Comparison of ENCODE assay signal across 13 cellular contexts in genomic region chr9:92035687-92036410, GRCh38.
A peak's percentile ranks its signal among the peaks of the same experiment; 100 is the strongest.
DNase-seq lines count a peak whose midpoint lies in the region; ATAC-seq and TF ChIP-seq lines count a peak whose summit lies in the region.
"Had no signal": no experiment of that assay in that cellular context is flagged by ENCODE, and none has a peak within 500 bp of the region (broad histone marks: within the 10 kb centered on the region; RNA-seq: fewer than 3 reads in every experiment).

No MANE protein-coding gene starts in this region.

- peak; percentile 94 for DNase-seq in IMR-90
- no peak for DNase-seq in esophagus muscularis mucosa (ENCODE audit: extremely low spot score)
- peak; percentile 94 for DNase-seq in mesenchymal stem cell
- peak; percentile 18 for DNase-seq in stromal cell of bone marrow (ENCODE audit: low read depth)
- DNase-seq in H7: no peak
- DNase-seq in middle frontal gyrus (ENCODE audit: extremely low spot score, low spot score): no peak
- no peak for DNase-seq in G401 (ENCODE audit: low spot score)
- DNase-seq in Karpas-422: no peak
- DNase-seq: activated CD8-positive, alpha-beta T cell treated with anti-CD3 and anti-CD28 coated beads, Interleukin-2, amount 10 ng/mL, durations not matched to agents 7 days and 5 days; activated naive CD4-positive, alpha-beta T cell treated with anti-CD3 and anti-CD28 coated beads, Interleukin-2, amount 10 ng/mL, durations not matched to agents 7 days and 5 days; NCI-H345; retina; T-helper 17 cell had no signal

- no peak for TF ChIP-seq EP300 in esophagus muscularis mucosa (IDR thresholded peaks at IDR 0.05)

- CTCF ChIA-PET in IMR-90 (lab: Yijun Ruan, JAX): interaction anchor here (0.8 to 1.2 kb wide), 3 partner anchors 81 to 86 kb away, joined by 3 read pairs; partner anchors contain the start of gene ROR2

- H2BK20ac ChIP-seq in IMR-90 (ENCODE audit: low read depth, low read length): peak overlapping the region; percentile 82; the same call in 1 of the 2 replicates

- peaks cover 0 to 30% of the 10 kb centered on the region in 2 experiments; a peak in 2 of 4 replicates for H3K79me1 ChIP-seq in IMR-90 (ENCODE audit: low read depth in 1 of 2, low read length in 2 of 2)
- peaks cover 13% of the 10 kb centered on the region for H3K79me1 ChIP-seq in mesenchymal stem cell (replicated peaks; ENCODE audit: low read length, poor library complexity, severe bottlenecking)

- H3K27me3 ChIP-seq in IMR-90 (ENCODE audit: control insufficient read depth, insufficient read depth, low read length): no peaks in the 10 kb centered on the region
- H3K27me3 ChIP-seq in esophagus muscularis mucosa: no peaks in the 10 kb centered on the region
- no peaks in the 10 kb centered on the region for H3K27me3 ChIP-seq in mesenchymal stem cell (ENCODE audit: control insufficient read depth in 1 of 2, insufficient read depth in 1 of 2, low read length in 2 of 2)
- no peaks in the 10 kb centered on the region for H3K27me3 ChIP-seq in H7 (ENCODE audit: control insufficient read depth, insufficient read depth, low read length)
- H3K27me3 ChIP-seq in Karpas-422 (ENCODE audit: low read length): no peaks in the 10 kb centered on the region

- intact Hi-C loops in IMR-90 (cut with micrococcal nuclease) (loop anchor here (1.0 to 10.0 kb wide), 2 partner anchors 81 to 261 kb away; no protein-coding TSS in a partner anchor), esophagus muscularis mucosa (cut with DNase I) (loop anchor here (10.0 kb wide), 2 partner anchors 261 to 291 kb away; no protein-coding TSS in a partner anchor)

- H2BK15ac ChIP-seq in IMR-90 (ENCODE audit: low read depth, low read length) (peak overlapping the region; percentile 35; the same call in 1 of the 3 replicates), mesenchymal stem cell (ENCODE audit: low read depth, poor library complexity, severe bottlenecking) (no peak overlapping the region)

- H3K27ac ChIP-seq in IMR-90 (ENCODE audit: insufficient read depth, low read length) (peak overlapping the region; percentile 99), esophagus muscularis mucosa (replicated peaks in 1 of 4) (peak overlapping the region; percentile 57 to 81 (median 72)), mesenchymal stem cell (ENCODE audit: low read length, poor library complexity, severe bottlenecking) (no peak overlapping the region), Karpas-422 (ENCODE audit: low read length) (no peak overlapping the region)

- dilution Hi-C loops in IMR-90 (cut with HindIII; ENCODE audit: low sequenced_read_pairs, unreplicated experiment): no loop called here

- ATAC-seq in IMR-90 (ENCODE audit: low read depth): peak; percentile 91
- ATAC-seq: activated CD8-positive, alpha-beta T cell treated with anti-CD3 and anti-CD28 coated beads, Interleukin-2, amount 10 ng/mL, durations not matched to agents 7 days and 5 days; T-helper 17 cell had no signal

- H2BK12ac ChIP-seq in mesenchymal stem cell (ENCODE audit: low read length in 2 of 2): no peak overlapping the region

- H3K9me2 ChIP-seq in Karpas-422 (replicated peaks; ENCODE audit: insufficient read depth, low read length): no peaks in the 10 kb centered on the region

- H3K79me2 ChIP-seq in Karpas-422 (ENCODE audit: low read length): no peaks in the 10 kb centered on the region

- WGBS in IMR-90 (ENCODE audit: extremely low coverage in 2 of 2, insufficient read length in 1 of 2), 2 experiments: 0% methylated on average over 2 of the region's 12 CpGs; no CpG with 5 or more reads in 1 of the 2 experiments
- 37% methylated on average over 12 of the region's 12 CpGs for WGBS in esophagus muscularis mucosa
- 58% methylated on average over 10 of the region's 12 CpGs for WGBS in mesenchymal stem cell

- H2AFZ ChIP-seq in IMR-90 (replicated peaks; ENCODE audit: low read length, poor library complexity) (no peak overlapping the region), mesenchymal stem cell (ENCODE audit: low read depth, low read length) (no peak overlapping the region), Karpas-422 (ENCODE audit: low read length) (no peak overlapping the region)

- H3K36me3 ChIP-seq in IMR-90 (ENCODE audit: control insufficient read depth, insufficient read depth, low read length) (peaks cover 30% of the 10 kb centered on the region), esophagus muscularis mucosa (peaks cover 17 to 81% (median 43%) of the 10 kb centered on the region in 4 donors), mesenchymal stem cell (ENCODE audit: control insufficient read depth in 1 of 2, insufficient read depth in 2 of 2, low read depth in 1 of 2, low read length in 2 of 2) (peaks cover 44 to 72% of the 10 kb centered on the region in 2 experiments), H7 (replicated peaks; ENCODE audit: control insufficient read depth, insufficient read depth, low read length) (peaks cover 19% of the 10 kb centered on the region), Karpas-422 (ENCODE audit: insufficient read depth, low read length) (no peaks in the 10 kb centered on the region; the same call in 1 of the 2 replicates)

- H3K9me1 ChIP-seq in IMR-90 (ENCODE audit: insufficient read depth, low read length): peaks cover 35% of the 10 kb centered on the region

- peak overlapping the region; percentile 37 for H3K56ac ChIP-seq in IMR-90 (ENCODE audit: extremely low read depth, insufficient read depth, low read length)

- H3K9ac ChIP-seq in IMR-90 (ENCODE audit: low read depth, low read length) (peak overlapping the region; percentile 70), mesenchymal stem cell (ENCODE audit: low read length) (peak overlapping the region; percentile 38), Karpas-422 (ENCODE audit: low read length) (no peak overlapping the region)

- peak overlapping the region; percentile 94 for H4K5ac ChIP-seq in IMR-90 (ENCODE audit: low read depth, low read length)

- peak overlapping the region; percentile 92 for H2AK5ac ChIP-seq in IMR-90 (ENCODE audit: low read depth, low read length)
- H2AK5ac ChIP-seq in mesenchymal stem cell (ENCODE audit: low read length, severe bottlenecking): no peak overlapping the region

- H4K20me1 ChIP-seq in IMR-90 (ENCODE audit: insufficient read depth, low read length): peaks cover 9% of the 10 kb centered on the region; the same call in 1 of the 2 replicates
- no peaks in the 10 kb centered on the region for H4K20me1 ChIP-seq in Karpas-422 (ENCODE audit: insufficient read depth, low read depth, low read length)

- H3K9me3 ChIP-seq in IMR-90 (ENCODE audit: control insufficient read depth, insufficient read depth, low read length) (no peaks in the 10 kb centered on the region), esophagus muscularis mucosa (no peaks in the 10 kb centered on the region), mesenchymal stem cell (ENCODE audit: control insufficient read depth, low read length) (peaks cover 3% of the 10 kb centered on the region), Karpas-422 (ENCODE audit: low read length) (no peaks in the 10 kb centered on the region)

- H3K4me1 ChIP-seq in IMR-90 (ENCODE audit: control insufficient read depth, insufficient read depth, low read length) (peaks cover 25% of the 10 kb centered on the region), esophagus muscularis mucosa (peaks cover 0 to 49% (median 42%) of the 10 kb centered on the region in 4 donors), mesenchymal stem cell (ENCODE audit: control insufficient read depth, insufficient read depth, low read depth, low read length) (peaks cover 3% of the 10 kb centered on the region), Karpas-422 (ENCODE audit: low read length) (no peaks in the 10 kb centered on the region)

- in situ Hi-C loops in IMR-90 (cut with MboI; ENCODE audit: low sequenced_read_pairs) (no loop called here), G401 (cut with HindIII; ENCODE audit: low sequenced_read_pairs) (no loop called here)

- peak overlapping the region; percentile 34 to 77; a peak in 3 of 4 replicates for H4K8ac ChIP-seq in IMR-90 (ENCODE audit: low read depth in 2 of 2, low read length in 2 of 2)
- no peak overlapping the region for H4K8ac ChIP-seq in mesenchymal stem cell (ENCODE audit: low read length)

- POLR2A ChIA-PET in IMR-90 (lab: Charles Lee; ENCODE audit: unreplicated experiment): no interaction called here

- H2AK9ac ChIP-seq in IMR-90 (replicated peaks; ENCODE audit: low read depth, low read length, poor library complexity): no peak overlapping the region

- H3K4me3 ChIP-seq in IMR-90 (ENCODE audit: insufficient read depth, low read depth, low read length): no peak overlapping the region
- H3K4me3 ChIP-seq in esophagus muscularis mucosa: no peak overlapping the region
- H3K4me3 ChIP-seq in mesenchymal stem cell (ENCODE audit: insufficient read depth in 1 of 2, low read depth in 1 of 2, low read length in 2 of 2): peak overlapping the region in 1 of 2 experiments; percentile 45
- no peak overlapping the region for H3K4me3 ChIP-seq in H7 (ENCODE audit: insufficient read depth, low read depth, low read length)
- no peak overlapping the region for H3K4me3 ChIP-seq in Karpas-422 (ENCODE audit: low read length)

- TF ChIP-seq POLR2A in IMR-90 (IDR thresholded peaks at IDR 0.05; ENCODE audit: low read depth, low read length): no peak
- no peak for TF ChIP-seq POLR2A in esophagus muscularis mucosa (IDR thresholded peaks at IDR 0.05; ENCODE audit: low read depth)

- peak overlapping the region; percentile 94 for H3K4ac ChIP-seq in IMR-90 (ENCODE audit: low read depth, low read length)
- H3K4ac ChIP-seq in mesenchymal stem cell (ENCODE audit: low read depth in 1 of 2, low read length in 2 of 2): no peak overlapping the region

- BruUV-seq in IMR-90 (replicated peaks; lab: Mats Ljungman, UMichigan): no TSS peak

- H3K23ac ChIP-seq in IMR-90 (ENCODE audit: low read depth, low read length) (peak overlapping the region; percentile 11), mesenchymal stem cell (ENCODE audit: low read length in 2 of 2) (no peak overlapping the region)

- H3K14ac ChIP-seq in IMR-90 (replicated peaks; ENCODE audit: low read depth, low read length): peak overlapping the region; percentile 72
- no peak overlapping the region for H3K14ac ChIP-seq in mesenchymal stem cell (ENCODE audit: low read length in 2 of 2)

- H2BK5ac ChIP-seq in IMR-90 (ENCODE audit: low read depth, low read length, poor library complexity, severe bottlenecking) (peak overlapping the region; percentile 83), mesenchymal stem cell (ENCODE audit: low read depth, low read length, poor library complexity, severe bottlenecking) (no peak overlapping the region)

- H3K18ac ChIP-seq in IMR-90 (ENCODE audit: low read depth, low read length): peak overlapping the region; percentile 96
- no peak overlapping the region for H3K18ac ChIP-seq in mesenchymal stem cell (ENCODE audit: low read depth in 1 of 2, low read length in 2 of 2)

- TF ChIP-seq CTCF in IMR-90 (conservative IDR thresholded peaks at IDR 0.05; ENCODE audit: low read depth, low read length) (no peak), esophagus muscularis mucosa (IDR thresholded peaks at IDR 0.05) (no peak)

- TF ChIP-seq RAD21 in IMR-90 (IDR thresholded peaks at IDR 0.05; ENCODE audit: low read length): no peak

- H3K4me2 ChIP-seq in IMR-90 (ENCODE audit: low read depth, low read length): peak overlapping the region; percentile 11
- no peak overlapping the region for H3K4me2 ChIP-seq in mesenchymal stem cell (ENCODE audit: low read length, poor library complexity, severe bottlenecking)
- H3K4me2 ChIP-seq in Karpas-422 (ENCODE audit: low read depth, low read length, poor library complexity, severe bottlenecking): no peak overlapping the region

- H4K91ac ChIP-seq in IMR-90 (ENCODE audit: insufficient read depth, low read depth, low read length) (peak overlapping the region; percentile 79), mesenchymal stem cell (ENCODE audit: low read length) (no peak overlapping the region)

- peak overlapping the region; percentile 91 for H2BK120ac ChIP-seq in IMR-90 (ENCODE audit: low read depth, low read length)
- H2BK120ac ChIP-seq in mesenchymal stem cell (ENCODE audit: low read depth, low read length): no peak overlapping the region

Comparison
In these comparisons a context has a peak if more than half of its experiments do, and no peak if none do; other contexts are left out.
1. DNase-seq: peak in IMR-90 (single experiment), mesenchymal stem cell (single experiment) and stromal cell of bone marrow (single experiment); none in esophagus muscularis mucosa (single experiment), H7 (single experiment), middle frontal gyrus (single experiment), G401 (single experiment) and Karpas-422 (single experiment).
2. H3K27ac ChIP-seq: peak in IMR-90 (single experiment) and esophagus muscularis mucosa (4 of 4); none in mesenchymal stem cell (single experiment) and Karpas-422 (single experiment).